Comparison of ENCODE assay signal across 1 cellular context in genomic region chr9:112380102-112380581, GRCh38.
A peak's percentile ranks its signal among the peaks of the same experiment; 100 is the strongest.
TF ChIP-seq lines count a peak whose summit lies in the region.

TSS of gene HSDL2 (plus strand) at chr9:112380108. CDS start at chr9:112380164, 56 bp downstream.

TF ChIP-seq in WTC11, 78 proteins besides CTCF, POLR2A, EP300 and RAD21 (continued from another document):
- TF ChIP-seq, protein P1, sequence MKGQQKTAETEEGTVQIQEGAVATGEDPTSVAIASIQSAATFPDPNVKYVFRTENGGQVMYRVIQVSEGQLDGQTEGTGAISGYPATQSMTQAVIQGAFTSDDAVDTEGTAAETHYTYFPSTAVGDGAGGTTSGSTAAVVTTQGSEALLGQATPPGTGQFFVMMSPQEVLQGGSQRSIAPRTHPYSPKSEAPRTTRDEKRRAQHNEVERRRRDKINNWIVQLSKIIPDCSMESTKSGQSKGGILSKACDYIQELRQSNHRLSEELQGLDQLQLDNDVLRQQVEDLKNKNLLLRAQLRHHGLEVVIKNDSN (CRISPR knock-in tag; IDR thresholded peaks at IDR 0.05), result peak; percentile 10; the same call in 1 of the 2 replicates
- peak; percentile 53; the same call in 1 of the 2 replicates for TF ChIP-seq HMGXB4 (CRISPR knock-in tag; IDR thresholded peaks at IDR 0.05)
